9 cellular contexts compared by ENCODE assay signal in genomic region chr3:8970971-8971589, GRCh38. TPM values are rescaled to one million over a fixed set of nuclear protein-coding genes. Genes with fewer than 3 reads are reported as not detected.
DNase-seq lines count a peak whose midpoint lies in the region; ATAC-seq and TF ChIP-seq lines count a peak whose summit lies in the region.
"Had no signal": no experiment of that assay in that cellular context is flagged by ENCODE, and none has a peak within 500 bp of the region (broad histone marks: within the 10 kb centered on the region; RNA-seq: fewer than 3 reads in every experiment).

No MANE protein-coding gene starts in this region.

- ATAC-seq in CD4-positive, alpha-beta T cell (ENCODE audit: poor library complexity), result peak; percentile 98
- ATAC-seq in GM21390 (IDR thresholded peaks at IDR 0.05; ENCODE audit: unreplicated experiment) (peak; percentile 65), lower lobe of right lung (peak; percentile 81 to 83)

- H3K27me3 ChIP-seq in CD4-positive, alpha-beta T cell (ENCODE audit: control insufficient read depth, insufficient read depth, low read length), result peaks cover 4% of the 10 kb centered on the region
- no peaks in the 10 kb centered on the region for H3K27me3 ChIP-seq in lower lobe of right lung (ENCODE audit: low read depth)
- H3K27me3 ChIP-seq: SJSA1 had no signal

- POLR2A ChIA-PET in CD4-positive, alpha-beta T cell (lab: Charles Lee), result no interaction called here

- H3K4me1 Mint-ChIP-seq in CD4-positive, alpha-beta T cell (ENCODE audit: low read depth), result no peaks in the 10 kb centered on the region

- H3K36me3 ChIP-seq in lower lobe of right lung, result no peaks in the 10 kb centered on the region
- H3K36me3 ChIP-seq: SJSA1 had no signal

- no peak overlapping the region for H3K27ac Mint-ChIP-seq in CD4-positive, alpha-beta T cell

- TF ChIP-seq CTCF in CD4-positive, alpha-beta T cell (IDR thresholded peaks at IDR 0.05), result peak; percentile 96
- TF ChIP-seq CTCF in lower lobe of right lung (IDR thresholded peaks at IDR 0.05), result peak; percentile 96

- no peak overlapping the region for H3K4me3 ChIP-seq in lower lobe of right lung
- H3K4me3 ChIP-seq: SJSA1 had no signal

- no peak overlapping the region for H3K4me3 Mint-ChIP-seq in CD4-positive, alpha-beta T cell

- peaks cover 35% of the 10 kb centered on the region for H3K27me3 Mint-ChIP-seq in CD4-positive, alpha-beta T cell

- DNase-seq in CD4-positive, alpha-beta T cell, result peak; percentile 58 to 72 (median 63)
- DNase-seq in NCI-H2107 (lab: John Stamatoyannopoulos, UW), result peak; percentile 22
- peak; percentile 57 to 62 for DNase-seq in activated CD4-positive, alpha-beta T cell treated with anti-CD3 and anti-CD28 coated beads for 24 hours (ENCODE audit: low read depth in 2 of 2)
- peak; percentile 78 for DNase-seq in cerebellum (ENCODE audit: low spot score)
- DNase-seq in lower lobe of right lung, result no peak
- DNase-seq in stimulated activated CD8-positive, alpha-beta memory T cell treated with anti-CD3 and anti-CD28 coated beads, Interleukin-12 subunit alpha, Interleukin-12 subunit beta, amount 100 ng/mL, for 4 hours (ENCODE audit: low read depth), result peak; percentile 27
- no peak for DNase-seq in NCI-H2081 treated with DMSO at 0.1 percent for 48 hours (lab: John Stamatoyannopoulos, UW)

- no peaks in the 10 kb centered on the region for H3K9me3 Mint-ChIP-seq in CD4-positive, alpha-beta T cell

- no peaks in the 10 kb centered on the region for H3K9me3 ChIP-seq in CD4-positive, alpha-beta T cell (ENCODE audit: control insufficient read depth, low read length)
- H3K9me3 ChIP-seq in lower lobe of right lung, result no peaks in the 10 kb centered on the region
- H3K9me3 ChIP-seq: SJSA1 had no signal

- no peaks in the 10 kb centered on the region for H3K4me1 ChIP-seq in lower lobe of right lung
- H3K4me1 ChIP-seq: SJSA1 had no signal

- intact Hi-C loops in CD4-positive, alpha-beta T cell (cut with DNase I, micrococcal nuclease), result loop anchor here (1.0 to 5.0 kb wide), 5 partner anchors 17 to 452 kb away; no protein-coding TSS in a partner anchor
- intact Hi-C loops in lower lobe of right lung (cut with DNase I), result no loop called here

- H3K27ac ChIP-seq in CD4-positive, alpha-beta T cell (ENCODE audit: low read depth, low read length), result no peak overlapping the region
- no peak overlapping the region for H3K27ac ChIP-seq in lower lobe of right lung
- H3K27ac ChIP-seq: SJSA1 had no signal

- no peaks in the 10 kb centered on the region for H3K36me3 Mint-ChIP-seq in CD4-positive, alpha-beta T cell (ENCODE audit: low read depth)

- CTCF ChIA-PET in CD4-positive, alpha-beta T cell (lab: Charles Lee), result interaction anchor here (1.1 to 4.9 kb wide), 2 partner anchors 17 to 332 kb away, joined by 3 to 26 read pairs; no protein-coding TSS in a partner anchor

RNA-seq across cellular contexts. Expression of gene RAD18, which starts 7.8 kb away (rescaled TPM):
- total RNA-seq in CD4-positive, alpha-beta T cell, result 10 to 100 TPM in 1 of 2 experiments, 1 to 10 TPM in 1; 9.6 to 10.0 TPM
- total RNA-seq in cerebellum (20.1 TPM), lower lobe of right lung (12.6 TPM)

Comparison
In these comparisons a context has a peak if more than half of its experiments do, and no peak if none do; other contexts are left out.
1. DNase-seq: peak in CD4-positive, alpha-beta T cell (10 of 10), NCI-H2107 (single experiment), activated CD4-positive, alpha-beta T cell treated with anti-CD3 and anti-CD28 coated beads for 24 hours (2 of 2), cerebellum (single experiment) and stimulated activated CD8-positive, alpha-beta memory T cell treated with anti-CD3 and anti-CD28 coated beads, Interleukin-12 subunit alpha, Interleukin-12 subunit beta, amount 100 ng/mL, for 4 hours (single experiment); none in lower lobe of right lung (single experiment) and NCI-H2081 treated with DMSO at 0.1 percent for 48 hours (single experiment).
2. Peak in every context shown above with its lines, with median percentiles within 50 percentile points of each other: ATAC-seq.